1 cellular context compared by ENCODE assay signal in genomic region chr5:39201160-39201794, GRCh38.
TF ChIP-seq lines count a peak whose summit lies in the region.

No MANE protein-coding gene starts in this region.

TF ChIP-seq in K562, 482 proteins besides CTCF, POLR2A, EP300 and RAD21 (continues in another document):
- peak; percentile 7; the same call in 1 of the 2 replicates for TF ChIP-seq HBP1 (CRISPR knock-in tag; IDR thresholded peaks at IDR 0.05)
- TF ChIP-seq GABPB1 (CRISPR knock-in tag; IDR thresholded peaks at IDR 0.05), result no peak
- TF ChIP-seq MCM3 (IDR thresholded peaks at IDR 0.05), result no peak
- peak; percentile 36; the same call in 1 of the 2 replicates for TF ChIP-seq ZNF592 (IDR thresholded peaks at IDR 0.05)
- TF ChIP-seq PTBP1 (IDR thresholded peaks at IDR 0.05; ENCODE audit: low read depth, low read length), result no peak
- TF ChIP-seq POLR2H (tag; IDR thresholded peaks at IDR 0.05; ENCODE audit: low read depth), result peak; percentile 9; the same call in 1 of the 2 replicates
- TF ChIP-seq PHF20 (IDR thresholded peaks at IDR 0.05; ENCODE audit: partially characterized antibody), result no peak
- no peak for TF ChIP-seq ZNF318 (IDR thresholded peaks at IDR 0.05; ENCODE audit: borderline replicate concordance in 1 of 2, low read depth in 1 of 2)
- peak; percentile 35; the same call in 1 of the 2 replicates for TF ChIP-seq GTF2E2 (tag; IDR thresholded peaks at IDR 0.05)
- no peak for TF ChIP-seq ZNF639 (CRISPR knock-in tag; conservative IDR thresholded peaks at IDR 0.05 in 1 of 2, IDR thresholded peaks at IDR 0.05 in 1 of 2)
- TF ChIP-seq ZNF589 (CRISPR knock-in tag; IDR thresholded peaks at IDR 0.05; ENCODE audit: low read depth), result peak; percentile 45; the same call in 1 of the 2 replicates
- TF ChIP-seq GTF2F1 (IDR thresholded peaks at IDR 0.05; ENCODE audit: low read depth, low read length), result no peak
- no peak for TF ChIP-seq CBX3 (IDR thresholded peaks at IDR 0.05; ENCODE audit: borderline replicate concordance in 1 of 2, low read length in 2 of 2)
- TF ChIP-seq ZNF12 (CRISPR knock-in tag; IDR thresholded peaks at IDR 0.05), result no peak
- TF ChIP-seq RNF2 (IDR thresholded peaks at IDR 0.05), result no peak; the same call in 1 of the 2 replicates
- peak in 1 of 2 experiments; percentile 55 for TF ChIP-seq AFF1 (IDR thresholded peaks at IDR 0.05; ENCODE audit: low read depth in 1 of 2, partially characterized antibody in 2 of 2)
- no peak for TF ChIP-seq MXD1 (CRISPR knock-in tag; IDR thresholded peaks at IDR 0.05; ENCODE audit: borderline replicate concordance, poor library complexity, severe bottlenecking)
- TF ChIP-seq CREB3 (tag; conservative IDR thresholded peaks at IDR 0.05; ENCODE audit: low read depth), result 0 out of 2 replicates have a peak, but pooled peaks have one; percentile 28
- no peak for TF ChIP-seq ERF (CRISPR knock-in tag; IDR thresholded peaks at IDR 0.05)
- TF ChIP-seq ETV1 (tag; conservative IDR thresholded peaks at IDR 0.05; ENCODE audit: low read depth), result peak; percentile 25; the same call in 1 of the 2 replicates
- TF ChIP-seq MEIS2 (IDR thresholded peaks at IDR 0.05; ENCODE audit: partially characterized antibody), result no peak
- 0 out of 2 replicates have a peak, but pooled peaks have one; percentile 26 for TF ChIP-seq ATF6 (CRISPR knock-in tag; IDR thresholded peaks at IDR 0.05)
- 0 out of 2 replicates have a peak, but pooled peaks have one; percentile 8 for TF ChIP-seq SOX6 (IDR thresholded peaks at IDR 0.05)
- TF ChIP-seq FOXJ2 (tag; IDR thresholded peaks at IDR 0.05), result no peak
- TF ChIP-seq KAT7 (CRISPR knock-in tag; IDR thresholded peaks at IDR 0.05; ENCODE audit: borderline replicate concordance), result peak; percentile 2; the same call in 1 of the 2 replicates
- 0 out of 2 replicates have a peak, but pooled peaks have one; percentile 28 for TF ChIP-seq MYC (IDR thresholded peaks at IDR 0.05; ENCODE audit: low read depth, low read length)
- no peak for TF ChIP-seq MYC (CRISPR knock-in tag; IDR thresholded peaks at IDR 0.05; ENCODE audit: borderline replicate concordance, low read depth)
- TF ChIP-seq TEAD2 (tag; IDR thresholded peaks at IDR 0.05), result peak; percentile 26; the same call in 1 of the 2 replicates
- TF ChIP-seq HMBOX1 (IDR thresholded peaks at IDR 0.05), result no peak; the same call in 1 of the 2 replicates
